ENCODE assay signal across 8 cellular contexts in genomic region chr17:352421-353212, GRCh38. TPM values are rescaled to one million over a fixed set of nuclear protein-coding genes. Genes with fewer than 3 reads are reported as not detected.
DNase-seq lines count a peak whose midpoint lies in the region; ATAC-seq and TF ChIP-seq lines count a peak whose summit lies in the region.

Gene RPH3AL, minus strand, starts transcription at chr17:352807. Its CDS starts 25,264 bp downstream, at chr17:327543.

- no peaks in the 10 kb centered on the region for H3K27me3 ChIP-seq in thymus (ENCODE audit: control insufficient read depth, insufficient read depth)

- no peaks in the 10 kb centered on the region for H3K9me3 ChIP-seq in thymus (ENCODE audit: control insufficient read depth)

- 74% methylated on average over 22 of the region's 22 CpGs for WGBS in thymus

- TF ChIP-seq CTCF in astrocyte of the spinal cord (IDR thresholded peaks at IDR 0.05; ENCODE audit: low read depth, low read length) = no peak

- H3K36me3 ChIP-seq in thymus (ENCODE audit: control insufficient read depth, insufficient read depth) = no peaks in the 10 kb centered on the region

- DNase-seq in DMS153 (lab: John Stamatoyannopoulos, UW) (peak; percentile 38), DMS153 treated with DMSO at 0.1 percent for 48 hours (lab: John Stamatoyannopoulos, UW; ENCODE audit: unreplicated experiment) (no peak), astrocyte of the spinal cord (ENCODE audit: low read depth, low spot score) (peak; percentile 35), left colon (peak; percentile 79 to 84), SKM-1 (lab: John Stamatoyannopoulos, UW; ENCODE audit: unreplicated experiment) (no peak), T-helper 1 cell (no peak)

- H3K27ac ChIP-seq in thymus (ENCODE audit: low read depth) = peak within 1 kb of the TSS; percentile 9

- ATAC-seq in left colon (peak; percentile 67), GM21576 (IDR thresholded peaks at IDR 0.05; ENCODE audit: unreplicated experiment) (no peak)

- in situ Hi-C loops in astrocyte of the spinal cord (cut with HindIII; ENCODE audit: low sequenced_read_pairs) = no loop called here

- intact Hi-C loops in left colon (cut with DNase I, micrococcal nuclease) = no loop called here

- H3K4me1 ChIP-seq in thymus (ENCODE audit: control insufficient read depth, insufficient read depth, low read length) = no peaks in the 10 kb centered on the region

- H3K4me3 ChIP-seq in astrocyte of the spinal cord (ENCODE audit: low read depth, low read length) = no peak within 1 kb of the TSS
- no peak within 1 kb of the TSS for H3K4me3 ChIP-seq in thymus (ENCODE audit: low read length)

RNA-seq across cellular contexts. Expression of gene RPH3AL, which starts in this region (rescaled TPM):
- total RNA-seq in left colon = 10 to 100 TPM; 32.7 to 42.3 TPM
- 3.2 TPM for polyA plus RNA-seq in thymus

Comparison
In these comparisons a context has a peak if more than half of its experiments do, and no peak if none do; other contexts are left out.
1. DNase-seq: peak in DMS153 (single experiment), astrocyte of the spinal cord (single experiment) and left colon (2 of 2); none in DMS153 treated with DMSO at 0.1 percent for 48 hours (single experiment), SKM-1 (single experiment) and T-helper 1 cell (0 of 5).